In genomic region chr12:95551305-95551704, GRCh38 we compare ENCODE assay signal across 1 cellular context.
TF ChIP-seq lines count a peak whose summit lies in the region.

TSS of gene USP44 (minus strand) at chr12:95551476. CDS start at chr12:95534256, 17,220 bp downstream.

TF ChIP-seq in HEK293, 187 proteins besides CTCF, POLR2A, EP300 and RAD21 (continued from another document):
- peak; percentile 94 for TF ChIP-seq PRDM4 (tag by site-specific recombination; IDR thresholded peaks at IDR 0.05)
- peak; percentile 32; the same call in 1 of the 2 replicates for TF ChIP-seq PRDM10 (tag by site-specific recombination; IDR thresholded peaks at IDR 0.05)
- TF ChIP-seq ZNF10 (tag by site-specific recombination; IDR thresholded peaks at IDR 0.05) = 0 out of 2 replicates have a peak, but pooled peaks have one; percentile 40
- TF ChIP-seq BCL6B (tag by site-specific recombination; IDR thresholded peaks at IDR 0.05) = peak; percentile 10; the same call in 1 of the 2 replicates
- TF ChIP-seq ZNF660 (tag by site-specific recombination; IDR thresholded peaks at IDR 0.05) = peak; percentile 50; the same call in 1 of the 2 replicates
- no peak for TF ChIP-seq ZNF362 (tag by site-specific recombination; IDR thresholded peaks at IDR 0.05)
- TF ChIP-seq ZNF335 (tag by site-specific recombination; conservative IDR thresholded peaks at IDR 0.05) = peak; percentile 39; the same call in 1 of the 2 replicates
- 0 out of 2 replicates have a peak, but pooled peaks have one; percentile 16 for TF ChIP-seq ZBTB8A (tag by site-specific recombination; IDR thresholded peaks at IDR 0.05)
- TF ChIP-seq ZBTB44 (tag by site-specific recombination; IDR thresholded peaks at IDR 0.05) = peak; percentile 94
- TF ChIP-seq GLIS2 (tag by site-specific recombination; IDR thresholded peaks at IDR 0.05) = peak; percentile 73
- TF ChIP-seq ZBTB17 (tag by site-specific recombination; IDR thresholded peaks at IDR 0.05) = peak; percentile 20; the same call in 1 of the 2 replicates
- TF ChIP-seq OVOL3 (tag by site-specific recombination; IDR thresholded peaks at IDR 0.05) = no peak
- TF ChIP-seq KLF8 (tag by site-specific recombination; IDR thresholded peaks at IDR 0.05) = no peak
- 0 out of 2 replicates have a peak, but pooled peaks have one; percentile 18 for TF ChIP-seq ZNF561 (tag by site-specific recombination; IDR thresholded peaks at IDR 0.05; ENCODE audit: borderline replicate concordance)
- TF ChIP-seq ZNF112 (tag by site-specific recombination; IDR thresholded peaks at IDR 0.05) = no peak
- 0 out of 2 replicates have a peak, but pooled peaks have one; percentile 38 for TF ChIP-seq ZSCAN30 (tag by site-specific recombination; IDR thresholded peaks at IDR 0.05)
- TF ChIP-seq ZNF629 (tag by site-specific recombination; IDR thresholded peaks at IDR 0.05) = peak; percentile 29; the same call in 1 of the 2 replicates
- TF ChIP-seq GLIS1 (tag by site-specific recombination; IDR thresholded peaks at IDR 0.05) = peak; percentile 86
- peak; percentile 24 for TF ChIP-seq ZNF366 (tag by site-specific recombination; conservative IDR thresholded peaks at IDR 0.05)
- TF ChIP-seq ZXDB (tag by site-specific recombination; IDR thresholded peaks at IDR 0.05) = no peak; the same call in 1 of the 2 replicates
- no peak for TF ChIP-seq ZNF423 (tag by site-specific recombination; IDR thresholded peaks at IDR 0.05)
